ENCODE assay signal across 1 cellular context in the genomic region with DNA sequence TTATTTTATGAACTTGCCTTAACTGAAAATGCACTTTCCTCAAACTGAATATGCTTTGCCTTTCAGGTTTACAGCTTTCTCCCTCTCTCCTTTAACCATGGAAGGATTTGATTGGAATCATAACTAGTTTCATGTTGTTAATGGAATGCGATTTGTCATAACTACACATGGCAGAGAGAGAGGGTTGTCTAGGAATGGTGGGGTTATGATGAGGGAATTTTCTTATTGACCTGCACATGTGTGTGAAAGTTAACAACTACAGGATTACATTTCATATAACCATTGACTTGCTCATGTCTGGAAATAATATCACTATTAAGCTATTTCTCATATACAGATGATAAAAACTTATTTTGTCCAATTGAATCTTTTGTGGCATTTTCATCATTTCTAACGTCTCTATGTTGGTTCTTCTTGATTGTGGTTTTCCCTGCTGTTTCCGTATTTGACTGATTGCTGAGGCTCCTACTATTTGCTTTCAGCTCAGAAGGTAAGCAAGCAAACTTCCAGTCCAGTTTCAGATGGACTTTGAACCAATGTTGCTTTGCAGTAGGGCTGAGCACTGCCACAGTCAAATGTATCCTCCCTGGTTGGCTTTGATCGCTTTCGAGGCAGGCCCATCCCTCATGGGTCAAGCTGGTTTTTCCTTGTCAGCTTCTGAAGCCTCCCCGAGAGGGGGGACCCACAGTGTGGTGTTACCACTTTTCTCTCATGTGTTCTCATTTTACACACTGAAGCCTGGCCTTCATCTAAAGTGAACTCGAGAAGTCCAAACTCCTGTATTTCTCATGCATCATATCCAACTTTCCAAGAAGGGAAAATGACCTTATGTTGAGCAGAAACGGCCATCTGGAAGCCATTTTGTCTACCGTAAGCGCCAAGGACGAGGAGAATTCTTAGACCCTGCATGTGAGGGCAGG.
TF ChIP-seq lines count a peak whose summit lies in the region.

No MANE protein-coding gene starts in this region.

TF ChIP-seq in HepG2, 621 proteins besides CTCF, POLR2A, EP300 and RAD21 (continued from another document and continues in another):
- TF ChIP-seq, protein P1, sequence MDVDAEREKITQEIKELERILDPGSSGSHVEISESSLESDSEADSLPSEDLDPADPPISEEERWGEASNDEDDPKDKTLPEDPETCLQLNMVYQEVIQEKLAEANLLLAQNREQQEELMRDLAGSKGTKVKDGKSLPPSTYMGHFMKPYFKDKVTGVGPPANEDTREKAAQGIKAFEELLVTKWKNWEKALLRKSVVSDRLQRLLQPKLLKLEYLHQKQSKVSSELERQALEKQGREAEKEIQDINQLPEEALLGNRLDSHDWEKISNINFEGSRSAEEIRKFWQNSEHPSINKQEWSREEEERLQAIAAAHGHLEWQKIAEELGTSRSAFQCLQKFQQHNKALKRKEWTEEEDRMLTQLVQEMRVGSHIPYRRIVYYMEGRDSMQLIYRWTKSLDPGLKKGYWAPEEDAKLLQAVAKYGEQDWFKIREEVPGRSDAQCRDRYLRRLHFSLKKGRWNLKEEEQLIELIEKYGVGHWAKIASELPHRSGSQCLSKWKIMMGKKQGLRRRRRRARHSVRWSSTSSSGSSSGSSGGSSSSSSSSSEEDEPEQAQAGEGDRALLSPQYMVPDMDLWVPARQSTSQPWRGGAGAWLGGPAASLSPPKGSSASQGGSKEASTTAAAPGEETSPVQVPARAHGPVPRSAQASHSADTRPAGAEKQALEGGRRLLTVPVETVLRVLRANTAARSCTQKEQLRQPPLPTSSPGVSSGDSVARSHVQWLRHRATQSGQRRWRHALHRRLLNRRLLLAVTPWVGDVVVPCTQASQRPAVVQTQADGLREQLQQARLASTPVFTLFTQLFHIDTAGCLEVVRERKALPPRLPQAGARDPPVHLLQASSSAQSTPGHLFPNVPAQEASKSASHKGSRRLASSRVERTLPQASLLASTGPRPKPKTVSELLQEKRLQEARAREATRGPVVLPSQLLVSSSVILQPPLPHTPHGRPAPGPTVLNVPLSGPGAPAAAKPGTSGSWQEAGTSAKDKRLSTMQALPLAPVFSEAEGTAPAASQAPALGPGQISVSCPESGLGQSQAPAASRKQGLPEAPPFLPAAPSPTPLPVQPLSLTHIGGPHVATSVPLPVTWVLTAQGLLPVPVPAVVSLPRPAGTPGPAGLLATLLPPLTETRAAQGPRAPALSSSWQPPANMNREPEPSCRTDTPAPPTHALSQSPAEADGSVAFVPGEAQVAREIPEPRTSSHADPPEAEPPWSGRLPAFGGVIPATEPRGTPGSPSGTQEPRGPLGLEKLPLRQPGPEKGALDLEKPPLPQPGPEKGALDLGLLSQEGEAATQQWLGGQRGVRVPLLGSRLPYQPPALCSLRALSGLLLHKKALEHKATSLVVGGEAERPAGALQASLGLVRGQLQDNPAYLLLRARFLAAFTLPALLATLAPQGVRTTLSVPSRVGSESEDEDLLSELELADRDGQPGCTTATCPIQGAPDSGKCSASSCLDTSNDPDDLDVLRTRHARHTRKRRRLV (CRISPR knock-in tag; IDR thresholded peaks at IDR 0.05): no peak
- TF ChIP-seq ZNF138 (CRISPR knock-in tag; IDR thresholded peaks at IDR 0.05; ENCODE audit: low read depth): no peak
- TF ChIP-seq, protein P2, sequence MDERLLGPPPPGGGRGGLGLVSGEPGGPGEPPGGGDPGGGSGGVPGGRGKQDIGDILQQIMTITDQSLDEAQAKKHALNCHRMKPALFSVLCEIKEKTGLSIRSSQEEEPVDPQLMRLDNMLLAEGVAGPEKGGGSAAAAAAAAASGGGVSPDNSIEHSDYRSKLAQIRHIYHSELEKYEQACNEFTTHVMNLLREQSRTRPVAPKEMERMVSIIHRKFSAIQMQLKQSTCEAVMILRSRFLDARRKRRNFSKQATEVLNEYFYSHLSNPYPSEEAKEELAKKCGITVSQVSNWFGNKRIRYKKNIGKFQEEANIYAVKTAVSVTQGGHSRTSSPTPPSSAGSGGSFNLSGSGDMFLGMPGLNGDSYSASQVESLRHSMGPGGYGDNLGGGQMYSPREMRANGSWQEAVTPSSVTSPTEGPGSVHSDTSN (CRISPR knock-in tag; IDR thresholded peaks at IDR 0.05): peak; percentile 46; the same call in 1 of the 2 replicates
- TF ChIP-seq SCMH1 (CRISPR knock-in tag; IDR thresholded peaks at IDR 0.05; ENCODE audit: borderline replicate concordance): no peak
- TF ChIP-seq ZBTB3 (CRISPR knock-in tag; IDR thresholded peaks at IDR 0.05; ENCODE audit: borderline replicate concordance, low read depth): peak; percentile 92
- TF ChIP-seq MAFK (conservative IDR thresholded peaks at IDR 0.05 in 1 of 2, IDR thresholded peaks at IDR 0.05 in 1 of 2; ENCODE audit: low read length in 2 of 2): peak in 1 of 2 experiments; percentile 43; a peak in 3 of 4 replicates
- TF ChIP-seq GATAD2A (CRISPR knock-in tag; IDR thresholded peaks at IDR 0.05): peak; percentile 100
- no peak for TF ChIP-seq GLI4 (CRISPR knock-in tag; IDR thresholded peaks at IDR 0.05; ENCODE audit: borderline replicate concordance)
- peak; percentile 74; the same call in 1 of the 2 replicates for TF ChIP-seq ZNF12 (CRISPR knock-in tag; IDR thresholded peaks at IDR 0.05)
- 0 out of 2 replicates have a peak, but pooled peaks have one; percentile 31 for TF ChIP-seq ZNF570 (CRISPR knock-in tag; IDR thresholded peaks at IDR 0.05; ENCODE audit: borderline replicate concordance)
- TF ChIP-seq, protein P3, sequence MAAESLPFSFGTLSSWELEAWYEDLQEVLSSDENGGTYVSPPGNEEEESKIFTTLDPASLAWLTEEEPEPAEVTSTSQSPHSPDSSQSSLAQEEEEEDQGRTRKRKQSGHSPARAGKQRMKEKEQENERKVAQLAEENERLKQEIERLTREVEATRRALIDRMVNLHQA (CRISPR knock-in tag; IDR thresholded peaks at IDR 0.05): peak; percentile 88; the same call in 1 of the 2 replicates
- TF ChIP-seq ZNF550 (CRISPR knock-in tag; IDR thresholded peaks at IDR 0.05; ENCODE audit: borderline replicate concordance): 0 out of 2 replicates have a peak, but pooled peaks have one; percentile 72
- TF ChIP-seq, protein P4, sequence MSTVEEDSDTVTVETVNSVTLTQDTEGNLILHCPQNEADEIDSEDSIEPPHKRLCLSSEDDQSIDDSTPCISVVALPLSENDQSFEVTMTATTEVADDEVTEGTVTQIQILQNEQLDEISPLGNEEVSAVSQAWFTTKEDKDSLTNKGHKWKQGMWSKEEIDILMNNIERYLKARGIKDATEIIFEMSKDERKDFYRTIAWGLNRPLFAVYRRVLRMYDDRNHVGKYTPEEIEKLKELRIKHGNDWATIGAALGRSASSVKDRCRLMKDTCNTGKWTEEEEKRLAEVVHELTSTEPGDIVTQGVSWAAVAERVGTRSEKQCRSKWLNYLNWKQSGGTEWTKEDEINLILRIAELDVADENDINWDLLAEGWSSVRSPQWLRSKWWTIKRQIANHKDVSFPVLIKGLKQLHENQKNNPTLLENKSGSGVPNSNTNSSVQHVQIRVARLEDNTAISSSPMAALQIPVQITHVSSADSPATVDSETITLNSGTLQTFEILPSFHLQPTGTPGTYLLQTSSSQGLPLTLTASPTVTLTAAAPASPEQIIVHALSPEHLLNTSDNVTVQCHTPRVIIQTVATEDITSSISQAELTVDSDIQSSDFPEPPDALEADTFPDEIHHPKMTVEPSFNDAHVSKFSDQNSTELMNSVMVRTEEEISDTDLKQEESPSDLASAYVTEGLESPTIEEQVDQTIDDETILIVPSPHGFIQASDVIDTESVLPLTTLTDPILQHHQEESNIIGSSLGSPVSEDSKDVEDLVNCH (CRISPR knock-in tag; IDR thresholded peaks at IDR 0.05): no peak
- TF ChIP-seq ASH2L (IDR thresholded peaks at IDR 0.05; ENCODE audit: insufficient read length, low read depth, low read length): peak; percentile 98
- no peak for TF ChIP-seq ZZZ3 (CRISPR knock-in tag; IDR thresholded peaks at IDR 0.05; ENCODE audit: borderline replicate concordance)
- TF ChIP-seq, protein P5, sequence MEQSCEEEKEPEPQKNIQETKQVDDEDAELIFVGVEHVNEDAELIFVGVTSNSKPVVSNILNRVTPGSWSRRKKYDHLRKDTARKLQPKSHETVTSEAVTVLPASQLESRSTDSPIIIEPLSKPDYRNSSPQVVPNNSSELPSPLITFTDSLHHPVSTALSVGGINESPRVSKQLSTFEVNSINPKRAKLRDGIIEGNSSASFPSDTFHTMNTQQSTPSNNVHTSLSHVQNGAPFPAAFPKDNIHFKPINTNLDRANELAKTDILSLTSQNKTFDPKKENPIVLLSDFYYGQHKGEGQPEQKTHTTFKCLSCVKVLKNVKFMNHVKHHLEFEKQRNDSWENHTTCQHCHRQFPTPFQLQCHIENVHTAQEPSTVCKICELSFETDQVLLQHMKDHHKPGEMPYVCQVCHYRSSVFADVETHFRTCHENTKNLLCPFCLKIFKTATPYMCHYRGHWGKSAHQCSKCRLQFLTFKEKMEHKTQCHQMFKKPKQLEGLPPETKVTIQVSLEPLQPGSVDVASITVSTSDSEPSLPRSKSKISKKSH (CRISPR knock-in tag; IDR thresholded peaks at IDR 0.05; ENCODE audit: borderline replicate concordance): no peak
- peak; percentile 84 for TF ChIP-seq FOSL2 (CRISPR knock-in tag; IDR thresholded peaks at IDR 0.05)
- TF ChIP-seq ZSCAN21 (CRISPR knock-in tag; IDR thresholded peaks at IDR 0.05; ENCODE audit: borderline replicate concordance): no peak
- TF ChIP-seq ZNF83 (CRISPR knock-in tag; IDR thresholded peaks at IDR 0.05; ENCODE audit: borderline replicate concordance): 0 out of 2 replicates have a peak, but pooled peaks have one; percentile 60
- TF ChIP-seq, protein P6, sequence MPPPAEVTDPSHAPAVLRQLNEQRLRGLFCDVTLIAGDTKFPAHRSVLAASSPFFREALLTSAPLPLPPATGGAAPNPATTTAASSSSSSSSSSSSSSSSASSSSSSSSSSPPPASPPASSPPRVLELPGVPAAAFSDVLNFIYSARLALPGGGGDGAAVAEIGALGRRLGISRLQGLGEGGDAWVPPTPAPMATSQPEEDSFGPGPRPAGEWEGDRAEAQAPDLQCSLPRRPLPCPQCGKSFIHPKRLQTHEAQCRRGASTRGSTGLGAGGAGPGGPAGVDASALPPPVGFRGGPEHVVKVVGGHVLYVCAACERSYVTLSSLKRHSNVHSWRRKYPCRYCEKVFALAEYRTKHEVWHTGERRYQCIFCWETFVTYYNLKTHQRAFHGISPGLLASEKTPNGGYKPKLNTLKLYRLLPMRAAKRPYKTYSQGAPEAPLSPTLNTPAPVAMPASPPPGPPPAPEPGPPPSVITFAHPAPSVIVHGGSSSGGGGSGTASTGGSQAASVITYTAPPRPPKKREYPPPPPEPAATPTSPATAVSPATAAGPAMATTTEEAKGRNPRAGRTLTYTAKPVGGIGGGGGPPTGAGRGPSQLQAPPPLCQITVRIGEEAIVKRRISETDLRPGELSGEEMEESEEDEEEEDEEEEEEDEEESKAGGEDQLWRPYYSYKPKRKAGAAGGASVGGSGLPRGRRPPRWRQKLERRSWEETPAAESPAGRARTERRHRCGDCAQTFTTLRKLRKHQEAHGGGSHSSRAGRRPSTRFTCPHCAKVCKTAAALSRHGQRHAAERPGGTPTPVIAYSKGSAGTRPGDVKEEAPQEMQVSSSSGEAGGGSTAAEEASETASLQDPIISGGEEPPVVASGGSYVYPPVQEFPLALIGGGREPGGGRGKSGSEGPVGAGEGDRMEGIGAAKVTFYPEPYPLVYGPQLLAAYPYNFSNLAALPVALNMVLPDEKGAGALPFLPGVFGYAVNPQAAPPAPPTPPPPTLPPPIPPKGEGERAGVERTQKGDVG (CRISPR knock-in tag; IDR thresholded peaks at IDR 0.05; ENCODE audit: borderline replicate concordance): peak; percentile 98; the same call in 1 of the 2 replicates
- TF ChIP-seq KDM2A (CRISPR knock-in tag; IDR thresholded peaks at IDR 0.05; ENCODE audit: borderline replicate concordance, low read depth): peak; percentile 92
- TF ChIP-seq, protein P7, sequence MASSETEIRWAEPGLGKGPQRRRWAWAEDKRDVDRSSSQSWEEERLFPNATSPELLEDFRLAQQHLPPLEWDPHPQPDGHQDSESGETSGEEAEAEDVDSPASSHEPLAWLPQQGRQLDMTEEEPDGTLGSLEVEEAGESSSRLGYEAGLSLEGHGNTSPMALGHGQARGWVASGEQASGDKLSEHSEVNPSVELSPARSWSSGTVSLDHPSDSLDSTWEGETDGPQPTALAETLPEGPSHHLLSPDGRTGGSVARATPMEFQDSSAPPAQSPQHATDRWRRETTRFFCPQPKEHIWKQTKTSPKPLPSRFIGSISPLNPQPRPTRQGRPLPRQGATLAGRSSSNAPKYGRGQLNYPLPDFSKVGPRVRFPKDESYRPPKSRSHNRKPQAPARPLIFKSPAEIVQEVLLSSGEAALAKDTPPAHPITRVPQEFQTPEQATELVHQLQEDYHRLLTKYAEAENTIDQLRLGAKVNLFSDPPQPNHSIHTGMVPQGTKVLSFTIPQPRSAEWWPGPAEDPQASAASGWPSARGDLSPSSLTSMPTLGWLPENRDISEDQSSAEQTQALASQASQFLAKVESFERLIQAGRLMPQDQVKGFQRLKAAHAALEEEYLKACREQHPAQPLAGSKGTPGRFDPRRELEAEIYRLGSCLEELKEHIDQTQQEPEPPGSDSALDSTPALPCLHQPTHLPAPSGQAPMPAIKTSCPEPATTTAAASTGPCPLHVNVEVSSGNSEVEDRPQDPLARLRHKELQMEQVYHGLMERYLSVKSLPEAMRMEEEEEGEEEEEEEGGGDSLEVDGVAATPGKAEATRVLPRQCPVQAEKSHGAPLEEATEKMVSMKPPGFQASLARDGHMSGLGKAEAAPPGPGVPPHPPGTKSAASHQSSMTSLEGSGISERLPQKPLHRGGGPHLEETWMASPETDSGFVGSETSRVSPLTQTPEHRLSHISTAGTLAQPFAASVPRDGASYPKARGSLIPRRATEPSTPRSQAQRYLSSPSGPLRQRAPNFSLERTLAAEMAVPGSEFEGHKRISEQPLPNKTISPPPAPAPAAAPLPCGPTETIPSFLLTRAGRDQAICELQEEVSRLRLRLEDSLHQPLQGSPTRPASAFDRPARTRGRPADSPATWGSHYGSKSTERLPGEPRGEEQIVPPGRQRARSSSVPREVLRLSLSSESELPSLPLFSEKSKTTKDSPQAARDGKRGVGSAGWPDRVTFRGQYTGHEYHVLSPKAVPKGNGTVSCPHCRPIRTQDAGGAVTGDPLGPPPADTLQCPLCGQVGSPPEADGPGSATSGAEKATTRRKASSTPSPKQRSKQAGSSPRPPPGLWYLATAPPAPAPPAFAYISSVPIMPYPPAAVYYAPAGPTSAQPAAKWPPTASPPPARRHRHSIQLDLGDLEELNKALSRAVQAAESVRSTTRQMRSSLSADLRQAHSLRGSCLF (CRISPR knock-in tag; IDR thresholded peaks at IDR 0.05; ENCODE audit: borderline replicate concordance): 0 out of 2 replicates have a peak, but pooled peaks have one; percentile 34
- peak; percentile 76 for TF ChIP-seq NR2C2 (CRISPR knock-in tag; IDR thresholded peaks at IDR 0.05; ENCODE audit: borderline replicate concordance)
- peak; percentile 73 for TF ChIP-seq JUN (CRISPR knock-in tag; IDR thresholded peaks at IDR 0.05)
- TF ChIP-seq, protein P8, sequence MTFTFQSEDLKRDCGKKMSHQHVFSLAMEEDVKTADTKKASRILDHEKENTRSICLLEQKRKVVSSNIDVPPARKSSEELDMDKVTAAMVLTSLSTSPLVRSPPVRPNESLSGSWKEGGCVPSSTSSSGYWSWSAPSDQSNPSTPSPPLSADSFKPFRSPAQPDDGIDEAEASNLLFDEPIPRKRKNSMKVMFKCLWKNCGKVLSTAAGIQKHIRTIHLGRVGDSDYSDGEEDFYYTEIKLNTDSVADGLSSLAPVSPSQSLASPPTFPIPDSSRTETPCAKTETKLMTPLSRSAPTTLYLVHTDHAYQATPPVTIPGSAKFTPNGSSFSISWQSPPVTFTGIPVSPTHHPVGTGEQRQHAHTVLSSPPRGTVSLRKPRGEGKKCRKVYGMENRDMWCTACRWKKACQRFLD (CRISPR knock-in tag; IDR thresholded peaks at IDR 0.05; ENCODE audit: borderline replicate concordance): peak; percentile 51; the same call in 1 of the 2 replicates
